In genomic region chr4:121823505-121824170, GRCh38 we compare ENCODE assay signal across 1 cellular context.
TF ChIP-seq lines count a peak whose summit lies in the region.

TSS of gene CCNA2 (minus strand) at chr4:121823883. CDS start at chr4:121823628, 255 bp downstream.

TF ChIP-seq in HepG2, 621 proteins besides CTCF, POLR2A, EP300 and RAD21 (continued from another document and continues in another):
- TF ChIP-seq ZNF318 (CRISPR knock-in tag; IDR thresholded peaks at IDR 0.05) = no peak
- peak; percentile 59; the same call in 1 of the 2 replicates for TF ChIP-seq HOXA5 (CRISPR knock-in tag; IDR thresholded peaks at IDR 0.05)
- no peak for TF ChIP-seq SOX6 (IDR thresholded peaks at IDR 0.05)
- TF ChIP-seq SOX6 (CRISPR knock-in tag; IDR thresholded peaks at IDR 0.05) = no peak
- TF ChIP-seq CREB3 (CRISPR knock-in tag; IDR thresholded peaks at IDR 0.05) = no peak
- no peak for TF ChIP-seq BHLHE40 (IDR thresholded peaks at IDR 0.05; ENCODE audit: low read length)
- TF ChIP-seq ZNF660 (CRISPR knock-in tag; IDR thresholded peaks at IDR 0.05; ENCODE audit: borderline replicate concordance, low read depth) = no peak
- TF ChIP-seq ATF2 (CRISPR knock-in tag; IDR thresholded peaks at IDR 0.05) = peak; percentile 51; the same call in 1 of the 2 replicates
- peak; percentile 92 for TF ChIP-seq KMT2B (CRISPR knock-in tag; IDR thresholded peaks at IDR 0.05)
- no peak; the same call in 1 of the 2 replicates for TF ChIP-seq ZNF280D (CRISPR knock-in tag; IDR thresholded peaks at IDR 0.05)
- no peak for TF ChIP-seq ZNF326 (CRISPR knock-in tag; IDR thresholded peaks at IDR 0.05; ENCODE audit: borderline replicate concordance)
- TF ChIP-seq KDM3A (CRISPR knock-in tag; IDR thresholded peaks at IDR 0.05; ENCODE audit: low read depth) = no peak
- peak; percentile 99 for TF ChIP-seq TFDP2 (CRISPR knock-in tag; IDR thresholded peaks at IDR 0.05)
- no peak for TF ChIP-seq ZNF570 (CRISPR knock-in tag; IDR thresholded peaks at IDR 0.05; ENCODE audit: borderline replicate concordance)
- no peak for TF ChIP-seq LRRFIP1 (CRISPR knock-in tag; conservative IDR thresholded peaks at IDR 0.05)
- peak; percentile 37; the same call in 1 of the 2 replicates for TF ChIP-seq KAT7 (CRISPR knock-in tag; IDR thresholded peaks at IDR 0.05; ENCODE audit: borderline replicate concordance)
- peak; percentile 99 for TF ChIP-seq TFDP1 (CRISPR knock-in tag; IDR thresholded peaks at IDR 0.05; ENCODE audit: borderline replicate concordance)
- TF ChIP-seq TARDBP (CRISPR knock-in tag; IDR thresholded peaks at IDR 0.05) = no peak; the same call in 1 of the 2 replicates
- peak; percentile 64; the same call in 1 of the 2 replicates for TF ChIP-seq MYPOP (CRISPR knock-in tag; IDR thresholded peaks at IDR 0.05)
- no peak for TF ChIP-seq ZBTB8A (CRISPR knock-in tag; IDR thresholded peaks at IDR 0.05; ENCODE audit: borderline replicate concordance, low read depth)
- no peak for TF ChIP-seq MATR3 (CRISPR knock-in tag; IDR thresholded peaks at IDR 0.05)
- TF ChIP-seq IKZF5 (CRISPR knock-in tag; IDR thresholded peaks at IDR 0.05) = peak; percentile 44; the same call in 1 of the 2 replicates
- no peak for TF ChIP-seq SRSF9 (IDR thresholded peaks at IDR 0.05; ENCODE audit: borderline replicate concordance, insufficient read depth, low read depth, low read length, poor library complexity, severe bottlenecking)
- TF ChIP-seq NONO (IDR thresholded peaks at IDR 0.05) = no peak
- peak; percentile 75 for TF ChIP-seq NONO (CRISPR knock-in tag; conservative IDR thresholded peaks at IDR 0.05)
- no peak for TF ChIP-seq GTF2F1 (IDR thresholded peaks at IDR 0.05; ENCODE audit: low read length)
- 0 out of 4 replicates have a peak, but pooled peaks of 1 of the 2 experiments have one; percentile 20 for TF ChIP-seq REST (IDR thresholded peaks at IDR 0.05; ENCODE audit: borderline replicate concordance in 1 of 2, low read depth in 1 of 2, low read length in 2 of 2)
- TF ChIP-seq ZNF263 (CRISPR knock-in tag; IDR thresholded peaks at IDR 0.05) = no peak
